In genomic region chr7:40394382-40394781, GRCh38 we compare ENCODE assay signal across 23 cellular contexts.
"Had no signal": no experiment of that assay in that cellular context is flagged by ENCODE, and none has a peak within 500 bp of the region (broad histone marks: within the 10 kb centered on the region; RNA-seq: fewer than 3 reads in every experiment).

No MANE protein-coding gene starts in this region.

- DNase-seq: Karpas-422; KBM-7; MG63; NCI-H1092; NCI-H1105 treated with DMSO at 0.1 percent for 48 hours; NCI-H1417 treated with DMSO at 0.1 percent for 48 hours; NCI-H146; NCI-H187; NCI-H2029; NCI-H2081 treated with DMSO at 0.1 percent for 48 hours; NCI-H2171; NCI-H226; NCI-H446; NCI-H510A; NCI-H524 treated with DMSO at 0.1 percent for 48 hours; NCI-H69; NCI-H774; NK-92 treated with Interleukin-12 subunit alpha and Interleukin-12 subunit beta, amount 100 ng/mL, for 24 hours; Right ventricle myocardium superior; RPMI8226; SIG-M5 had no signal

- H3K9me3 ChIP-seq: MG63, SJSA1 had no signal

- H3K27ac ChIP-seq: SJSA1, SK-N-MC had no signal

- H3K4me3 ChIP-seq: MG63, SJSA1, SK-N-MC had no signal

- H3K4me1 ChIP-seq: SJSA1 had no signal

- H3K36me3 ChIP-seq: MG63, SJSA1 had no signal

- H3K27me3 ChIP-seq: SJSA1 had no signal
